In genomic region chr18:45954070-45954712, GRCh38 we compare ENCODE assay signal across 13 cellular contexts. TPM values are rescaled to one million over a fixed set of nuclear protein-coding genes. Genes with fewer than 3 reads are reported as not detected.
DNase-seq lines count a peak whose midpoint lies in the region; ATAC-seq and TF ChIP-seq lines count a peak whose summit lies in the region.
"Had no signal": no experiment of that assay in that cellular context is flagged by ENCODE, and none has a peak within 500 bp of the region (broad histone marks: within the 10 kb centered on the region; RNA-seq: fewer than 3 reads in every experiment).

No MANE protein-coding gene starts in this region.

- no peaks in the 10 kb centered on the region for H3K27me3 Mint-ChIP-seq in chondrocyte (ENCODE audit: low read depth)
- H3K27me3 Mint-ChIP-seq in natural killer cell treated with Interleukin-12 subunit alpha and Interleukin-12 subunit beta and Interleukin-15 and Interleukin-18, amount 100 ng/mL, for 72 hours: no peaks in the 10 kb centered on the region
- no peaks in the 10 kb centered on the region for H3K27me3 Mint-ChIP-seq in activated naive CD8-positive, alpha-beta T cell treated with anti-CD3 and anti-CD28 coated beads for 36 hours

- DNase-seq in AG09319 (ENCODE audit: extremely low read depth, low read depth) (peak; percentile 56), MG63 (peak; percentile 77), chondrocyte (ENCODE audit: low spot score) (no peak), myocyte (ENCODE audit: low read depth) (peak; percentile 79), medulla oblongata (ENCODE audit: extremely low spot score) (no peak)
- DNase-seq in natural killer cell treated with Interleukin-12 subunit alpha and Interleukin-12 subunit beta and Interleukin-15 and Interleukin-18, amount 100 ng/mL, for 72 hours (ENCODE audit: low spot score): no peak
- no peak for DNase-seq in activated naive CD8-positive, alpha-beta T cell treated with anti-CD3 and anti-CD28 coated beads for 36 hours
- DNase-seq: amygdala, left cardiac atrium, NCI-H1436, T-helper 2 cell had no signal

- peak overlapping the region; percentile 33 for H3K4me3 Mint-ChIP-seq in chondrocyte (ENCODE audit: unreplicated experiment)
- no peak overlapping the region for H3K4me3 Mint-ChIP-seq in natural killer cell treated with Interleukin-12 subunit alpha and Interleukin-12 subunit beta and Interleukin-15 and Interleukin-18, amount 100 ng/mL, for 72 hours
- no peak overlapping the region for H3K4me3 Mint-ChIP-seq in activated naive CD8-positive, alpha-beta T cell treated with anti-CD3 and anti-CD28 coated beads for 36 hours

- no peak for ATAC-seq in HG02678 (IDR thresholded peaks at IDR 0.05; ENCODE audit: unreplicated experiment)
- no peak for ATAC-seq in natural killer cell treated with Interleukin-12 subunit alpha and Interleukin-12 subunit beta and Interleukin-15 and Interleukin-18, amount 100 ng/mL, for 72 hours

- peaks cover 37% of the 10 kb centered on the region for H3K36me3 Mint-ChIP-seq in chondrocyte (ENCODE audit: low read depth)
- peaks cover 57% of the 10 kb centered on the region for H3K36me3 Mint-ChIP-seq in natural killer cell treated with Interleukin-12 subunit alpha and Interleukin-12 subunit beta and Interleukin-15 and Interleukin-18, amount 100 ng/mL, for 72 hours
- H3K36me3 Mint-ChIP-seq in activated naive CD8-positive, alpha-beta T cell treated with anti-CD3 and anti-CD28 coated beads for 36 hours: peaks cover 19% of the 10 kb centered on the region

- H3K9me3 Mint-ChIP-seq in chondrocyte (ENCODE audit: low read depth): peaks cover 5% of the 10 kb centered on the region
- no peaks in the 10 kb centered on the region for H3K9me3 Mint-ChIP-seq in natural killer cell treated with Interleukin-12 subunit alpha and Interleukin-12 subunit beta and Interleukin-15 and Interleukin-18, amount 100 ng/mL, for 72 hours
- no peaks in the 10 kb centered on the region for H3K9me3 Mint-ChIP-seq in activated naive CD8-positive, alpha-beta T cell treated with anti-CD3 and anti-CD28 coated beads for 36 hours

- TF ChIP-seq CTCF in AG09319 (IDR thresholded peaks at IDR 0.05; ENCODE audit: low read depth, low read length) (no peak), chondrocyte (IDR thresholded peaks at IDR 0.05) (no peak)

- H3K27ac Mint-ChIP-seq in chondrocyte (ENCODE audit: unreplicated experiment): peak overlapping the region; percentile 86
- no peak overlapping the region for H3K27ac Mint-ChIP-seq in natural killer cell treated with Interleukin-12 subunit alpha and Interleukin-12 subunit beta and Interleukin-15 and Interleukin-18, amount 100 ng/mL, for 72 hours
- H3K27ac Mint-ChIP-seq in activated naive CD8-positive, alpha-beta T cell treated with anti-CD3 and anti-CD28 coated beads for 36 hours: no peak overlapping the region

- H3K9me3 ChIP-seq in MG63: peaks cover 12% of the 10 kb centered on the region
- H3K9me3 ChIP-seq: suprapubic skin had no signal

- no peaks in the 10 kb centered on the region for H3K27me3 ChIP-seq in MG63
- H3K27me3 ChIP-seq: suprapubic skin had no signal

- H3K4me3 ChIP-seq in MG63: no peak overlapping the region
- H3K4me3 ChIP-seq: suprapubic skin had no signal

- peaks cover 85% of the 10 kb centered on the region for H3K4me1 Mint-ChIP-seq in chondrocyte (ENCODE audit: low read depth)
- H3K4me1 Mint-ChIP-seq in natural killer cell treated with Interleukin-12 subunit alpha and Interleukin-12 subunit beta and Interleukin-15 and Interleukin-18, amount 100 ng/mL, for 72 hours (ENCODE audit: low read depth in 2 of 2): peaks cover 32 to 44% of the 10 kb centered on the region in 2 donors
- H3K4me1 Mint-ChIP-seq in activated naive CD8-positive, alpha-beta T cell treated with anti-CD3 and anti-CD28 coated beads for 36 hours: peaks cover 17% of the 10 kb centered on the region

- peaks cover 76% of the 10 kb centered on the region for H3K36me3 ChIP-seq in MG63

RNA-seq across cellular contexts. Expression of gene EPG5, which starts 12.9 kb away (rescaled TPM):
- total RNA-seq in MG63 (2014; rRNA removed; shearing (Covaris generic); ENCODE audit: low replicate concordance): 9.4 and 14.2 TPM in 2 replicates
- total RNA-seq in chondrocyte: 23.3 to 28.9 TPM (median 24.5 TPM) in 3 replicates
- total RNA-seq in myocyte: 31.8 and 33.3 TPM in 2 replicates
- 22.3 TPM for polyA plus RNA-seq in myocyte (2012)
- total RNA-seq in natural killer cell treated with Interleukin-12 subunit alpha and Interleukin-12 subunit beta and Interleukin-15 and Interleukin-18, amount 100 ng/mL, for 72 hours: 10 to 100 TPM; 38.8 to 48.9 TPM
- total RNA-seq in activated naive CD8-positive, alpha-beta T cell treated with anti-CD3 and anti-CD28 coated beads for 36 hours: 10 to 100 TPM; 12.9 to 13.8 TPM

Comparison
In these comparisons a context has a peak if more than half of its experiments do, and no peak if none do; other contexts are left out.
1. DNase-seq: peak in AG09319 (single experiment), MG63 (single experiment) and myocyte (single experiment); none in chondrocyte (single experiment), medulla oblongata (single experiment), natural killer cell treated with Interleukin-12 subunit alpha and Interleukin-12 subunit beta and Interleukin-15 and Interleukin-18, amount 100 ng/mL, for 72 hours (single experiment) and activated naive CD8-positive, alpha-beta T cell treated with anti-CD3 and anti-CD28 coated beads for 36 hours (single experiment).